In genomic region chr1:27547220-27548116, GRCh38 we compare ENCODE assay signal across 11 cellular contexts. TPM values are rescaled to one million over a fixed set of nuclear protein-coding genes. Genes with fewer than 3 reads are reported as not detected.
DNase-seq lines count a peak whose midpoint lies in the region; FAIRE-seq and TF ChIP-seq lines count a peak whose summit lies in the region.
"Had no signal": no experiment of that assay in that cellular context is flagged by ENCODE, and none has a peak within 500 bp of the region (broad histone marks: within the 10 kb centered on the region; RNA-seq: fewer than 3 reads in every experiment).

No MANE protein-coding gene starts in this region.

- peaks cover 2% of the 10 kb centered on the region for H3K79me2 ChIP-seq in keratinocyte (ENCODE audit: control insufficient read depth, insufficient read depth, low read length)

- dilution Hi-C loops in keratinocyte (cut with MboI; ENCODE audit: extremely low pct_ligation_motif_present, low sequenced_read_pairs): no loop called here

- H3K27me3 ChIP-seq in keratinocyte (ENCODE audit: control insufficient read depth, extremely low read depth, insufficient read depth, low read length) (no peaks in the 10 kb centered on the region), stomach smooth muscle (ENCODE audit: control insufficient read depth in 1 of 2, insufficient read depth in 2 of 2, low read length in 2 of 2) (no peaks in the 10 kb centered on the region)

- FAIRE-seq in keratinocyte (lab: Jason Lieb, UNC): no peak

- H3K4me1 ChIP-seq in keratinocyte (ENCODE audit: control insufficient read depth, extremely low read depth, insufficient read depth, low read length) (peaks cover 9% of the 10 kb centered on the region), stomach smooth muscle (ENCODE audit: control insufficient read depth, insufficient read depth, low read length) (peaks cover 48% of the 10 kb centered on the region)

- no peaks in the 10 kb centered on the region for H3K9me3 ChIP-seq in keratinocyte (ENCODE audit: control insufficient read depth, low read depth, low read length)
- H3K9me3 ChIP-seq in stomach smooth muscle (ENCODE audit: control insufficient read depth in 2 of 2, low read length in 2 of 2): no peaks in the 10 kb centered on the region

- H3K36me3 ChIP-seq in keratinocyte (ENCODE audit: control insufficient read depth in 2 of 2, extremely low read depth in 1 of 2, insufficient read depth in 2 of 2, low read length in 2 of 2): peaks cover 23 to 29% of the 10 kb centered on the region in 2 experiments
- peaks cover 17 to 33% of the 10 kb centered on the region in 2 donors for H3K36me3 ChIP-seq in stomach smooth muscle (ENCODE audit: control insufficient read depth in 2 of 2, insufficient read depth in 2 of 2, low read length in 2 of 2)

- no peak overlapping the region for H2AFZ ChIP-seq in keratinocyte (ENCODE audit: control insufficient read depth, low read length)

- H3K27ac ChIP-seq in keratinocyte (ENCODE audit: control insufficient read depth, insufficient read depth, low read length): no peak overlapping the region
- H3K27ac ChIP-seq in stomach smooth muscle (ENCODE audit: low read length): peak overlapping the region; percentile 90

- H3K9me1 ChIP-seq in keratinocyte (ENCODE audit: control insufficient read depth, extremely low read depth, insufficient read depth, low read length): no peaks in the 10 kb centered on the region

- H3K4me3 ChIP-seq in HFF-Myc (replicated peaks; ENCODE audit: low read depth, low read length) (no peak overlapping the region), astrocyte of the spinal cord (ENCODE audit: low read depth, low read length) (no peak overlapping the region), keratinocyte (ENCODE audit: control insufficient read depth in 2 of 3, extremely low read depth in 1 of 3, insufficient read depth in 2 of 3, low read depth in 1 of 3, low read length in 3 of 3) (no peak overlapping the region), stomach smooth muscle (ENCODE audit: low read length in 2 of 2) (no peak overlapping the region)

- in situ Hi-C loops in astrocyte of the spinal cord (cut with HindIII; ENCODE audit: low sequenced_read_pairs): no loop called here

- DNase-seq in HFF-Myc (ENCODE audit: extremely low read depth, low read depth) (no peak), astrocyte of the spinal cord (ENCODE audit: low read depth, low spot score) (no peak), keratinocyte (ENCODE audit: low read depth, low spot score) (no peak), NCI-H1105 (lab: John Stamatoyannopoulos, UW) (no peak), cerebellar cortex (ENCODE audit: low spot score) (no peak), Kasumi-1 (lab: John Stamatoyannopoulos, UW) (no peak), midbrain (lab: John Stamatoyannopoulos, UW) (no peak)
- DNase-seq: anterior cingulate cortex, NCI-H1436 treated with DMSO at 0.1 percent for 48 hours, NCI-H524 had no signal

- H4K20me1 ChIP-seq in keratinocyte (ENCODE audit: control insufficient read depth, extremely low read depth, insufficient read depth, low read length): no peaks in the 10 kb centered on the region

- H3K4me2 ChIP-seq in keratinocyte (ENCODE audit: control insufficient read depth, extremely low read depth, insufficient read depth, low read depth, low read length): no peak overlapping the region

- H3K9ac ChIP-seq in keratinocyte (ENCODE audit: control insufficient read depth, extremely low read depth, insufficient read depth, low read length): no peak overlapping the region
- H3K9ac ChIP-seq in stomach smooth muscle (ENCODE audit: low read length in 2 of 2): no peak overlapping the region

- TF ChIP-seq CTCF in HFF-Myc (IDR thresholded peaks at IDR 0.05; ENCODE audit: low read depth, low read length, missing control alignments) (peak; percentile 8), astrocyte of the spinal cord (IDR thresholded peaks at IDR 0.05; ENCODE audit: low read depth, low read length) (peak; percentile 13), keratinocyte (optimal IDR thresholded peaks at IDR 0.05 in 1 of 3, IDR thresholded peaks at IDR 0.05 in 1 of 3, conservative IDR thresholded peaks at IDR 0.05 in 1 of 3; ENCODE audit: extremely low read depth in 1 of 3, insufficient read depth in 2 of 3, low read length in 3 of 3) (peak; percentile 7 to 18 (median 12))

RNA-seq across cellular contexts. Expression of gene AHDC1, which starts 56.5 kb away (rescaled TPM):
- polyA plus RNA-seq in keratinocyte: 3.9 to 4.2 TPM (median 4.1 TPM) in 3 replicates
- 7.2 TPM for polyA plus RNA-seq in keratinocyte (2011; ENCODE audit: low read depth)
- 3.6 and 5.3 TPM in 2 replicates for polyA plus RNA-seq in keratinocyte (2011; cell fraction: cytosol; rRNA removed)
- 24.5 and 32.9 TPM in 2 replicates for polyA plus RNA-seq in keratinocyte (2011; cell fraction: nucleus; rRNA removed)
- 13.6 and 18.7 TPM in 2 replicates for polyA plus RNA-seq in keratinocyte (2012; ENCODE audit: low replicate concordance)
- 7.9 to 15.7 TPM (median 10.4 TPM) in 3 replicates for polyA minus RNA-seq in keratinocyte
- polyA minus RNA-seq in keratinocyte (2011; cell fraction: cytosol; rRNA and poly(A)+ RNA removed): 8.8 TPM
- 19.1 and 26.2 TPM in 2 replicates for polyA minus RNA-seq in keratinocyte (2011; cell fraction: nucleus; rRNA and poly(A)+ RNA removed)

RNA-seq across cellular contexts. Expression of gene WASF2, which starts 57.5 kb away (rescaled TPM):
- 31.3 to 53.8 TPM (median 42.9 TPM) in 3 replicates for polyA plus RNA-seq in keratinocyte
- polyA plus RNA-seq in keratinocyte (2011; ENCODE audit: low read depth): 43.3 TPM
- 52.9 and 67.2 TPM in 2 replicates for polyA plus RNA-seq in keratinocyte (2011; cell fraction: cytosol; rRNA removed)
- 50.6 and 59.2 TPM in 2 replicates for polyA plus RNA-seq in keratinocyte (2011; cell fraction: nucleus; rRNA removed)
- 49.9 and 65.8 TPM in 2 replicates for polyA plus RNA-seq in keratinocyte (2012; ENCODE audit: low replicate concordance)
- 53.1 to 145 TPM (median 57.9 TPM) in 3 replicates for polyA minus RNA-seq in keratinocyte
- 49.5 TPM for polyA minus RNA-seq in keratinocyte (2011; cell fraction: cytosol; rRNA and poly(A)+ RNA removed)
- 25.2 and 42.4 TPM in 2 replicates for polyA minus RNA-seq in keratinocyte (2011; cell fraction: nucleus; rRNA and poly(A)+ RNA removed)
